In the genomic region with DNA sequence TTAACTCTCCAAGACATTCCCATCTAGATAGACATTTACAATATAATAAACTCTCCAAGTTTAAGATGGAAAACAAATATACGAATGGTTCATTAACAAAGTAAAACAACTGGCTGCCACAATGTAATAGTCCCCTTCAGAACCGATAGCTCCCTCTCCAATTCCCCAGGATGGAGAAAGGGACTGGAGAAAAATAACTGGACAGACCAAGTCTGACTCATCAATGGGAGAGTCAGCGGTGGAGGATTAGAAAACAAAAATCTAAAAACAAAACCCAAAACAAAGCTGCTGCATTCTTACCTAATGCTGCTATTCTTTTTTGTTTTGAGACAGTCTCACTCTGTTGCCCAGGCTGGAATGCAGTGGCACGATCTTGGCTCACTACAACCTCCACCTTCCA, we compare ENCODE assay signal across 11 cellular contexts.
DNase-seq lines count a peak whose midpoint lies in the region; ATAC-seq and TF ChIP-seq lines count a peak whose summit lies in the region.
"Had no signal": no experiment of that assay in that cellular context is flagged by ENCODE, and none has a peak within 500 bp of the region (broad histone marks: within the 10 kb centered on the region; RNA-seq: fewer than 3 reads in every experiment).

No MANE protein-coding gene starts in this region.

- peak overlapping the region; percentile 43; the same call in 1 of the 2 replicates for H3K27ac Mint-ChIP-seq in HFFc6

- peak overlapping the region; percentile 12; the same call in 1 of the 2 replicates for H3K4me3 Mint-ChIP-seq in HFFc6

- H3K27ac ChIP-seq in foreskin keratinocyte (no peak overlapping the region), temporal lobe (ENCODE audit: low read depth, low read length) (peak overlapping the region; percentile 98)

- no peaks in the 10 kb centered on the region for H3K9me3 Mint-ChIP-seq in HFFc6

- ATAC-seq in foreskin keratinocyte (peak; percentile 63), GM19395 (IDR thresholded peaks at IDR 0.05; ENCODE audit: unreplicated experiment) (no peak)

- peaks cover 42% of the 10 kb centered on the region for H3K4me1 Mint-ChIP-seq in HFFc6 (ENCODE audit: low read depth)

- H3K27me3 ChIP-seq in foreskin keratinocyte, result no peaks in the 10 kb centered on the region

- peaks cover 3% of the 10 kb centered on the region; the same call in 1 of the 2 replicates for H3K27me3 Mint-ChIP-seq in HFFc6 (ENCODE audit: insufficient read depth)

- DNase-seq in HFFc6 (peak; percentile 50), astrocyte of the hippocampus (ENCODE audit: low read depth, low spot score) (peak; percentile 73), foreskin keratinocyte (peak in 1 of 2 donors; percentile 52), NK-92 (lab: John Stamatoyannopoulos, UW; ENCODE audit: unreplicated experiment) (no peak)
- DNase-seq in activated naive CD4-positive, alpha-beta T cell treated with Interleukin-2 at 50 U/mL for 16 hours, result no peak
- DNase-seq: DMS53; MV-4-11; stimulated activated CD4-positive, alpha-beta T cell treated with anti-CD3 and anti-CD28 coated beads, Interleukin-12 subunit alpha, Interleukin-12 subunit beta, amount 100 ng/mL, for 4 hours; SW 1271 had no signal

- H3K4me1 ChIP-seq in foreskin keratinocyte, result peaks cover 13% of the 10 kb centered on the region

- TF ChIP-seq CTCF in HFFc6 (IDR thresholded peaks at IDR 0.05), result no peak
- TF ChIP-seq CTCF in foreskin keratinocyte (conservative IDR thresholded peaks at IDR 0.05), result no peak

- H3K36me3 Mint-ChIP-seq in HFFc6 (ENCODE audit: low read depth), result peaks cover 14% of the 10 kb centered on the region

Comparison
In these comparisons a context has a peak if more than half of its experiments do, and no peak if none do; other contexts are left out.
1. DNase-seq: peak in HFFc6 (single experiment) and astrocyte of the hippocampus (single experiment); none in activated naive CD4-positive, alpha-beta T cell treated with Interleukin-2 at 50 U/mL for 16 hours (single experiment) and NK-92 (single experiment).